18 cellular contexts compared by ENCODE assay signal in the genomic region with DNA sequence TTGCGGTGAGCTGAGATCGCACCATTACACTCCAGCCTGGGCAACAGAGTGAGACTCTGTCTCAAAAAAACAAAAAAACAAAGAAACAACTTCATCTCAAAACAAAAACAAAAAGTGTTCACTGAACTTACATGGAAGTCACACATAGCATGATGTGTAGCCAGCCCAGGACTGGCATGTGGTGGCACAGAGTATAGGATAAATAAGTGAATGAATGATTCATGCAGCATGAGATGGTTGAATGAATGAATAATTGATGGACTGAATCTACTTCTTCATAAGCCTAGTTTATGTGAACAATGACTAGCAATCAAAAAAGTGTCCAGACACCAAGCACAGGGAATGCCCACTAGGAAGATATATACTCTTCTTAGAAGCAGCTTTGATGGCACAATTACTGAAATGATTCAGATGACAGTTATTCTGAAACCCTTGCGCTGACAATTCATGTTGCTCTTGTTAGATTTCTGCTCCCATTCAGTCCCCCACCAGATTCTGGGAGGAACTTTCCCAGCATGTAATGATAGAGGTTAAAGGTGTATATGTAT. TPM values are rescaled to one million over a fixed set of nuclear protein-coding genes. Genes with fewer than 3 reads are reported as not detected.
"Had no signal": no experiment of that assay in that cellular context is flagged by ENCODE, and none has a peak within 500 bp of the region (broad histone marks: within the 10 kb centered on the region; RNA-seq: fewer than 3 reads in every experiment).

No MANE protein-coding gene starts in this region.

- H3K36me3 Mint-ChIP-seq: activated CD8-positive, alpha-beta memory T cell treated with anti-CD3 and anti-CD28 coated beads, Interleukin-2, amount 10 ng/mL, durations not matched to agents 7 days and 5 days; activated naive CD4-positive, alpha-beta T cell treated with anti-CD3 and anti-CD28 coated beads, Interleukin-2, amount 50 U/mL, for 72 hours; type B pancreatic cell had no signal

- H3K4me1 Mint-ChIP-seq: activated CD8-positive, alpha-beta memory T cell treated with anti-CD3 and anti-CD28 coated beads, Interleukin-2, amount 10 ng/mL, durations not matched to agents 7 days and 5 days; naive thymus-derived CD8-positive, alpha-beta T cell had no signal

- H3K9me3 Mint-ChIP-seq: type B pancreatic cell had no signal

- ATAC-seq: activated CD4-positive, CD25-positive, alpha-beta regulatory T cell treated with anti-CD3 and anti-CD28 coated beads, Interleukin-2, amount 50 U/mL, for 24 hours; activated CD8-positive, alpha-beta memory T cell treated with anti-CD3 and anti-CD28 coated beads, Interleukin-2, amount 10 ng/mL, durations not matched to agents 7 days and 5 days; naive thymus-derived CD8-positive, alpha-beta T cell; stimulated activated naive CD8-positive, alpha-beta T cell treated with anti-CD3 and anti-CD28 coated beads, Interleukin-15, Interleukin-2, amounts not matched to agents 100 U/mL and 50 U/mL, for 24 hours had no signal

- H3K36me3 ChIP-seq: colonic mucosa, suprapubic skin had no signal

- H3K27ac ChIP-seq: body of pancreas, colonic mucosa, suprapubic skin had no signal

- DNase-seq: activated CD4-positive, alpha-beta T cell treated with anti-CD3 and anti-CD28 coated beads, Interleukin-2, amount 50 U/mL, for 4 hours; activated effector memory CD4-positive, alpha-beta T cell treated with anti-CD3 and anti-CD28 coated beads, Interleukin-2, amount 50 U/mL, for 16 hours; activated T-cell treated with anti-CD3 and anti-CD28 coated beads, Interleukin-2, amount 50 U/mL, for 1 hour; naive thymus-derived CD8-positive, alpha-beta T cell; stimulated activated CD4-positive, alpha-beta T cell treated with anti-CD3 and anti-CD28 coated beads, Interleukin-4, amount 100 ng/mL, for 4 hours; stimulated activated naive CD8-positive, alpha-beta T cell treated with anti-CD3 and anti-CD28 coated beads, Interleukin-15, Interleukin-2, amounts not matched to agents 100 U/mL and 50 U/mL, for 24 hours; T-helper 9 cell had no signal

- H3K4me1 ChIP-seq: colonic mucosa had no signal

- H3K4me3 ChIP-seq: body of pancreas, colonic mucosa, suprapubic skin had no signal

- H3K9me3 ChIP-seq: body of pancreas, colonic mucosa, suprapubic skin had no signal

- H3K27me3 ChIP-seq: body of pancreas, colonic mucosa, suprapubic skin had no signal

- H3K27ac Mint-ChIP-seq: activated CD8-positive, alpha-beta memory T cell treated with anti-CD3 and anti-CD28 coated beads, Interleukin-2, amount 10 ng/mL, durations not matched to agents 7 days and 5 days; activated naive CD4-positive, alpha-beta T cell treated with anti-CD3 and anti-CD28 coated beads, Interleukin-2, amount 50 U/mL, for 72 hours; naive thymus-derived CD8-positive, alpha-beta T cell; type B pancreatic cell had no signal

- H3K4me3 Mint-ChIP-seq: activated CD8-positive, alpha-beta memory T cell treated with anti-CD3 and anti-CD28 coated beads, Interleukin-2, amount 10 ng/mL, durations not matched to agents 7 days and 5 days; naive thymus-derived CD8-positive, alpha-beta T cell; type B pancreatic cell had no signal

RNA-seq across cellular contexts. Expression of gene SERPINA2, which starts 11.8 kb away (rescaled TPM):
- total RNA-seq: activated CD8-positive, alpha-beta memory T cell treated with anti-CD3 and anti-CD28 coated beads, Interleukin-2, amount 10 ng/mL, durations not matched to agents 7 days and 5 days; activated naive CD4-positive, alpha-beta T cell treated with anti-CD3 and anti-CD28 coated beads, Interleukin-2, amount 50 U/mL, for 72 hours; body of pancreas; colonic mucosa; left lobe of liver; mucosa of gallbladder; naive thymus-derived CD8-positive, alpha-beta T cell; suprapubic skin had no signal
- polyA plus RNA-seq: esophagus; naive thymus-derived CD8-positive, alpha-beta T cell; small intestine had no signal

RNA-seq across cellular contexts. Expression of gene SERPINA6, which starts 31.6 kb away (rescaled TPM):
- total RNA-seq: activated CD8-positive, alpha-beta memory T cell treated with anti-CD3 and anti-CD28 coated beads, Interleukin-2, amount 10 ng/mL, durations not matched to agents 7 days and 5 days; activated naive CD4-positive, alpha-beta T cell treated with anti-CD3 and anti-CD28 coated beads, Interleukin-2, amount 50 U/mL, for 72 hours; naive thymus-derived CD8-positive, alpha-beta T cell had no signal
- polyA plus RNA-seq: naive thymus-derived CD8-positive, alpha-beta T cell had no signal

RNA-seq across cellular contexts. Expression of gene SERPINA1, which starts 33.7 kb away (rescaled TPM):
- total RNA-seq: naive thymus-derived CD8-positive, alpha-beta T cell had no signal
